Comparison of ENCODE assay signal across 2 cellular contexts in the genomic region with DNA sequence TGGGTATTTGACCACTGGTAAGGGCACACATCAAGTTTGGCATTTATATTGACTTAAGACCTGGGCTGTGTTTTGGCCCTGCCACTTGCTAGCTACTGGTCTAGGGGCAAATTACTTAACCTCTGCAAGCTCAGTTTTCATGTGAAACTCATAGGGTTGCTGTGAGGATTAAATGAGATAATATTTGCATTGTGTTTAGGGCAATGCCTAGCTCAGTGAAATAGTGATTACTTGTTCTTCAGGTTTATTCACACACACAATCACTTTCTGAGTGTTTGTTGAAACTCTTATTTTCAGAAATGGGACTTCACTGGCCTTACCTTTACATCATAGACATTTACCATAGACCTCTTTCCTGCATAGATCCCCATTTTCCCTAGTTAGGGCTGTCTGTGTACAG.
A peak's percentile ranks its signal among the peaks of the same experiment; 100 is the strongest.
TF ChIP-seq lines count a peak whose summit lies in the region.

No MANE protein-coding gene starts in this region.

TF ChIP-seq in HEK293, 187 proteins besides CTCF, POLR2A, EP300 and RAD21 (continued from another document):
- TF ChIP-seq ZNF24 (tag by site-specific recombination; IDR thresholded peaks at IDR 0.05) (no peak), ZNF664 (tag by site-specific recombination; IDR thresholded peaks at IDR 0.05) (peak; percentile 89), ZNF830 (tag by site-specific recombination; IDR thresholded peaks at IDR 0.05; ENCODE audit: low read depth) (no peak), WT1 (tag by site-specific recombination; IDR thresholded peaks at IDR 0.05) (no peak), PRDM1 (tag by site-specific recombination; IDR thresholded peaks at IDR 0.05) (0 out of 2 replicates have a peak, but pooled peaks have one; percentile 29)

TF ChIP-seq in GM12878, 131 proteins besides CTCF, POLR2A, EP300 and RAD21 (continued from another document):
- TF ChIP-seq RCOR1 (conservative IDR thresholded peaks at IDR 0.05; ENCODE audit: low read depth, low read length) (no peak), HDGF (IDR thresholded peaks at IDR 0.05) (no peak), POLR2AphosphoS5 (IDR thresholded peaks at IDR 0.05; ENCODE audit: low read length) (no peak), CREB1 (IDR thresholded peaks at IDR 0.05; ENCODE audit: low read depth) (no peak), EGR1 (IDR thresholded peaks at IDR 0.05; ENCODE audit: borderline replicate concordance in 1 of 2, low read depth in 2 of 2, low read length in 2 of 2) (no peak), GABPA (IDR thresholded peaks at IDR 0.05; ENCODE audit: low read depth) (no peak)
- TF ChIP-seq, protein P1, sequence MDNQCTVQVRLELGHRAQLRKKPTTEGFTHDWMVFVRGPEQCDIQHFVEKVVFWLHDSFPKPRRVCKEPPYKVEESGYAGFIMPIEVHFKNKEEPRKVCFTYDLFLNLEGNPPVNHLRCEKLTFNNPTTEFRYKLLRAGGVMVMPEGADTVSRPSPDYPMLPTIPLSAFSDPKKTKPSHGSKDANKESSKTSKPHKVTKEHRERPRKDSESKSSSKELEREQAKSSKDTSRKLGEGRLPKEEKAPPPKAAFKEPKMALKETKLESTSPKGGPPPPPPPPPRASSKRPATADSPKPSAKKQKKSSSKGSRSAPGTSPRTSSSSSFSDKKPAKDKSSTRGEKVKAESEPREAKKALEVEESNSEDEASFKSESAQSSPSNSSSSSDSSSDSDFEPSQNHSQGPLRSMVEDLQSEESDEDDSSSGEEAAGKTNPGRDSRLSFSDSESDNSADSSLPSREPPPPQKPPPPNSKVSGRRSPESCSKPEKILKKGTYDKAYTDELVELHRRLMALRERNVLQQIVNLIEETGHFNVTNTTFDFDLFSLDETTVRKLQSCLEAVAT (IDR thresholded peaks at IDR 0.05): no peak
